8 cellular contexts compared by ENCODE assay signal in the genomic region with DNA sequence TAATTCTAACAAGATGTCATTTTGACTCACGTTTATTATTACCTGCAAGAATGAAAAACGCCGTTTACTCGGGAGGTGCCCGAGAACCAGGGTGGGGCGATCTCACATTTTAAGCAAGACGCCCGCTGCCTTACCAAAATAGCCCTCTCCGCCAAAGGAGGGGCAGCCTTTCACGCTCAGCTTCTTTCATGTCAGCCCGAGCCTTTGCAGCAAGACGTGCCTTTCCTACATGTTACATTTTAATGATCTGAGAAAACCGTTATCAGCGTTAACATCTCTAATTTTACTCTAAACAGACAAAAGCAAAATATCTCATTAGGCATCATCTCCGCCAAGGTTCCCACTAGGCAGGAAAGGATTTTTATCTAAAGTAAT. TPM values are rescaled to one million over a fixed set of nuclear protein-coding genes. Genes with fewer than 3 reads are reported as not detected.
A peak's percentile ranks its signal among the peaks of the same experiment; 100 is the strongest.
DNase-seq lines count a peak whose midpoint lies in the region; ATAC-seq and TF ChIP-seq lines count a peak whose summit lies in the region.

No MANE protein-coding gene starts in this region.

- H3K27ac Mint-ChIP-seq in Caco-2 (ENCODE audit: unreplicated experiment): no peak overlapping the region
- H3K27ac Mint-ChIP-seq in MCF 10A (ENCODE audit: low read depth, unreplicated experiment): no peak overlapping the region
- peak overlapping the region; percentile 4 to 31 for H3K27ac Mint-ChIP-seq in natural killer cell treated with Interleukin-12 subunit alpha and Interleukin-12 subunit beta and Interleukin-15 and Interleukin-18, amount 100 ng/mL, for 72 hours

- H3K27me3 ChIP-seq in Caco-2 (replicated peaks; ENCODE audit: control insufficient read depth, insufficient read depth, low read length): peaks cover 7% of the 10 kb centered on the region
- no peaks in the 10 kb centered on the region for H3K27me3 ChIP-seq in SJCRH30
- no peaks in the 10 kb centered on the region for H3K27me3 ChIP-seq in body of pancreas

- H3K4me1 ChIP-seq in Caco-2: peaks cover 7% of the 10 kb centered on the region; the same call in 1 of the 2 replicates
- H3K4me1 ChIP-seq in SJCRH30: no peaks in the 10 kb centered on the region
- peaks cover 17% of the 10 kb centered on the region for H3K4me1 ChIP-seq in body of pancreas

- CTCF ChIA-PET in Caco-2 (lab: Charles Lee): no interaction called here
- CTCF ChIA-PET in MCF 10A (lab: Yijun Ruan, JAX): interaction anchor here (2.4 to 2.6 kb wide), 2 partner anchors 354 kb away, joined by 6 to 12 read pairs; no protein-coding TSS in a partner anchor

- POLR2A ChIA-PET in Caco-2 (lab: Charles Lee): no interaction called here
- POLR2A ChIA-PET in MCF 10A (lab: Yijun Ruan, JAX): interaction anchor here (0.7 kb wide), 1 partner anchor 196 kb away, joined by 3 read pairs; no protein-coding TSS in a partner anchor

- peak overlapping the region; percentile 72 for H3K4me3 Mint-ChIP-seq in Caco-2 (ENCODE audit: unreplicated experiment)
- H3K4me3 Mint-ChIP-seq in MCF 10A (ENCODE audit: unreplicated experiment): peak overlapping the region; percentile 76
- peak overlapping the region; percentile 87 for H3K4me3 Mint-ChIP-seq in natural killer cell treated with Interleukin-12 subunit alpha and Interleukin-12 subunit beta and Interleukin-15 and Interleukin-18, amount 100 ng/mL, for 72 hours

- H3K4me3 ChIP-seq in Caco-2 (ENCODE audit: low read depth, low read length) (no peak overlapping the region), SJCRH30 (peak overlapping the region; percentile 64), body of pancreas (peak overlapping the region in 1 of 2 donors; percentile 68)

- no peaks in the 10 kb centered on the region for H3K9me3 Mint-ChIP-seq in Caco-2 (ENCODE audit: unreplicated experiment)
- no peaks in the 10 kb centered on the region for H3K9me3 Mint-ChIP-seq in MCF 10A (ENCODE audit: unreplicated experiment)
- H3K9me3 Mint-ChIP-seq in natural killer cell treated with Interleukin-12 subunit alpha and Interleukin-12 subunit beta and Interleukin-15 and Interleukin-18, amount 100 ng/mL, for 72 hours: no peaks in the 10 kb centered on the region

- H3K27ac ChIP-seq in SJCRH30 (peak overlapping the region; percentile 45; the same call in 1 of the 2 replicates), body of pancreas (no peak overlapping the region)

- intact Hi-C loops in Caco-2 (cut with micrococcal nuclease; ENCODE audit: unreplicated experiment) (no loop called here), MCF 10A (cut with micrococcal nuclease) (no loop called here), body of pancreas (cut with DNase I) (no loop called here)

- WGBS in body of pancreas, 2 donors: 48 to 65% methylated on average over 15 of the region's 15 CpGs

- DNase-seq in Caco-2 (no peak), SJCRH30 (peak in 1 of 2 experiments; percentile 20), MCF 10A (ENCODE audit: unreplicated experiment) (no peak), A172 (ENCODE audit: low spot score) (no peak), body of pancreas (no peak)
- no peak for DNase-seq in natural killer cell treated with Interleukin-12 subunit alpha and Interleukin-12 subunit beta and Interleukin-15 and Interleukin-18, amount 100 ng/mL, for 72 hours (ENCODE audit: low spot score)

- H3K36me3 ChIP-seq in Caco-2 (ENCODE audit: control insufficient read depth, insufficient read depth, low read length): no peaks in the 10 kb centered on the region
- H3K36me3 ChIP-seq in SJCRH30: no peaks in the 10 kb centered on the region
- H3K36me3 ChIP-seq in body of pancreas (replicated peaks in 1 of 2; ENCODE audit: insufficient read depth in 1 of 2, low read depth in 2 of 2): no peaks in the 10 kb centered on the region

- BruUV-seq in Caco-2 (replicated peaks; lab: Mats Ljungman, UMichigan) (no TSS peak), MCF 10A (replicated peaks; lab: Mats Ljungman, UMichigan) (no TSS peak)

- no peaks in the 10 kb centered on the region for H3K9me3 ChIP-seq in Caco-2
- H3K9me3 ChIP-seq in SJCRH30 (replicated peaks): no peaks in the 10 kb centered on the region
- no peaks in the 10 kb centered on the region for H3K9me3 ChIP-seq in body of pancreas

- H3K4me1 Mint-ChIP-seq in Caco-2 (ENCODE audit: low read depth, unreplicated experiment): no peaks in the 10 kb centered on the region
- peaks cover 5% of the 10 kb centered on the region for H3K4me1 Mint-ChIP-seq in MCF 10A (ENCODE audit: insufficient read depth, unreplicated experiment)
- H3K4me1 Mint-ChIP-seq in natural killer cell treated with Interleukin-12 subunit alpha and Interleukin-12 subunit beta and Interleukin-15 and Interleukin-18, amount 100 ng/mL, for 72 hours (ENCODE audit: low read depth in 2 of 2): peaks cover 13 to 16% of the 10 kb centered on the region in 2 donors

- TF ChIP-seq CTCF in Caco-2 (IDR thresholded peaks at IDR 0.05; ENCODE audit: insufficient read depth in 1 of 2, low read depth in 1 of 2, low read length in 1 of 2, severe bottlenecking in 1 of 2, unreplicated experiment in 1 of 2) (no peak), MCF 10A (IDR thresholded peaks at IDR 0.05; ENCODE audit: unreplicated experiment) (no peak), body of pancreas (IDR thresholded peaks at IDR 0.05) (no peak)

- no peaks in the 10 kb centered on the region for H3K36me3 Mint-ChIP-seq in Caco-2 (ENCODE audit: insufficient read depth, unreplicated experiment)
- no peaks in the 10 kb centered on the region for H3K36me3 Mint-ChIP-seq in MCF 10A (ENCODE audit: insufficient read depth, unreplicated experiment)
- H3K36me3 Mint-ChIP-seq in natural killer cell treated with Interleukin-12 subunit alpha and Interleukin-12 subunit beta and Interleukin-15 and Interleukin-18, amount 100 ng/mL, for 72 hours: peaks cover 7% of the 10 kb centered on the region

- H3K27me3 Mint-ChIP-seq in Caco-2 (ENCODE audit: insufficient read depth, unreplicated experiment) (peaks cover 14% of the 10 kb centered on the region), MCF 10A (ENCODE audit: insufficient read depth, unreplicated experiment) (peaks cover 6% of the 10 kb centered on the region)
- peaks cover 32 to 57% of the 10 kb centered on the region in 2 donors for H3K27me3 Mint-ChIP-seq in natural killer cell treated with Interleukin-12 subunit alpha and Interleukin-12 subunit beta and Interleukin-15 and Interleukin-18, amount 100 ng/mL, for 72 hours

- TF ChIP-seq POLR2A in body of pancreas (IDR thresholded peaks at IDR 0.05): no peak

- no peak for ATAC-seq in natural killer cell treated with Interleukin-12 subunit alpha and Interleukin-12 subunit beta and Interleukin-15 and Interleukin-18, amount 100 ng/mL, for 72 hours
- ATAC-seq in body of pancreas: no peak
- ATAC-seq in GM21367 (IDR thresholded peaks at IDR 0.05; ENCODE audit: unreplicated experiment): no peak
- no peak for ATAC-seq in HG02642 (IDR thresholded peaks at IDR 0.05; ENCODE audit: poor library complexity, unreplicated experiment)

RNA-seq across cellular contexts. Expression of a gene that starts 2.0 kb away (rescaled TPM):
- total RNA-seq in Caco-2 (2022) (0.32 and 0.43 TPM in 2 replicates), MCF 10A (2022) (7.5 and 9.9 TPM in 2 replicates), body of pancreas (1 to 10 TPM; 2.1 to 3.3 TPM)
- total RNA-seq in SJCRH30 (2014; rRNA removed; shearing (Covaris generic)): 3.8 and 4.1 TPM in 2 replicates
- total RNA-seq in natural killer cell treated with Interleukin-12 subunit alpha and Interleukin-12 subunit beta and Interleukin-15 and Interleukin-18, amount 100 ng/mL, for 72 hours: 1 to 10 TPM; 3.1 to 5.8 TPM
- 0.03 and 0.65 TPM in 2 replicates for total RNA-seq in A172 (2014; rRNA removed; shearing (Covaris generic))

Comparison
In these comparisons a context has a peak if more than half of its experiments do, and no peak if none do; other contexts are left out.
1. H3K27ac Mint-ChIP-seq: peak in natural killer cell treated with Interleukin-12 subunit alpha and Interleukin-12 subunit beta and Interleukin-15 and Interleukin-18, amount 100 ng/mL, for 72 hours (2 of 2); none in Caco-2 (single experiment) and MCF 10A (single experiment).
2. Peak in every context shown above with its lines, with median percentiles within 50 percentile points of each other: H3K4me3 Mint-ChIP-seq.